In genomic region chr11:130269544-130269943, GRCh38 we compare ENCODE assay signal across 14 cellular contexts. TPM values are rescaled to one million over a fixed set of nuclear protein-coding genes. Genes with fewer than 3 reads are reported as not detected.
DNase-seq lines count a peak whose midpoint lies in the region; ATAC-seq lines count a peak whose summit lies in the region.
"Had no signal": no experiment of that assay in that cellular context is flagged by ENCODE, and none has a peak within 500 bp of the region (broad histone marks: within the 10 kb centered on the region; RNA-seq: fewer than 3 reads in every experiment).

No MANE protein-coding gene starts in this region.

- peak; percentile 11 for DNase-seq in RPMI8226
- DNase-seq in A172 (ENCODE audit: low spot score) = no peak
- no peak for DNase-seq in activated effector memory CD4-positive, alpha-beta T cell treated with anti-CD3 and anti-CD28 coated beads, Interleukin-2, amount 50 U/mL, for 16 hours
- no peak for DNase-seq in NCI-H1105 (lab: John Stamatoyannopoulos, UW)
- DNase-seq in SKM-1 (lab: John Stamatoyannopoulos, UW; ENCODE audit: unreplicated experiment) = no peak
- DNase-seq: activated gamma-delta T cell; CD4-positive, CD25-positive, alpha-beta regulatory T cell; gastrocnemius medialis; lower lobe of right lung; NCI-H524 treated with DMSO at 0.1 percent for 48 hours; uterus had no signal

- ATAC-seq in GM18511 (IDR thresholded peaks at IDR 0.05; ENCODE audit: unreplicated experiment) (peak; percentile 94), GM21529 (IDR thresholded peaks at IDR 0.05; ENCODE audit: unreplicated experiment) (peak; percentile 96), HG03139 (IDR thresholded peaks at IDR 0.05; ENCODE audit: unreplicated experiment) (peak; percentile 96)
- ATAC-seq: gastrocnemius medialis, lower lobe of right lung had no signal

RNA-seq across cellular contexts. Expression of gene ZBTB44, which starts 45.2 kb away (rescaled TPM):
- total RNA-seq in A172 (2014; rRNA removed; shearing (Covaris generic)) = 10.8 and 14.5 TPM in 2 replicates
